Comparison of ENCODE assay signal across 2 cellular contexts in genomic region chr6:1756472-1757129, GRCh38.
TF ChIP-seq lines count a peak whose summit lies in the region.

No MANE protein-coding gene starts in this region.

TF ChIP-seq in K562, 482 proteins besides CTCF, POLR2A, EP300 and RAD21:
- TF ChIP-seq, protein P1, sequence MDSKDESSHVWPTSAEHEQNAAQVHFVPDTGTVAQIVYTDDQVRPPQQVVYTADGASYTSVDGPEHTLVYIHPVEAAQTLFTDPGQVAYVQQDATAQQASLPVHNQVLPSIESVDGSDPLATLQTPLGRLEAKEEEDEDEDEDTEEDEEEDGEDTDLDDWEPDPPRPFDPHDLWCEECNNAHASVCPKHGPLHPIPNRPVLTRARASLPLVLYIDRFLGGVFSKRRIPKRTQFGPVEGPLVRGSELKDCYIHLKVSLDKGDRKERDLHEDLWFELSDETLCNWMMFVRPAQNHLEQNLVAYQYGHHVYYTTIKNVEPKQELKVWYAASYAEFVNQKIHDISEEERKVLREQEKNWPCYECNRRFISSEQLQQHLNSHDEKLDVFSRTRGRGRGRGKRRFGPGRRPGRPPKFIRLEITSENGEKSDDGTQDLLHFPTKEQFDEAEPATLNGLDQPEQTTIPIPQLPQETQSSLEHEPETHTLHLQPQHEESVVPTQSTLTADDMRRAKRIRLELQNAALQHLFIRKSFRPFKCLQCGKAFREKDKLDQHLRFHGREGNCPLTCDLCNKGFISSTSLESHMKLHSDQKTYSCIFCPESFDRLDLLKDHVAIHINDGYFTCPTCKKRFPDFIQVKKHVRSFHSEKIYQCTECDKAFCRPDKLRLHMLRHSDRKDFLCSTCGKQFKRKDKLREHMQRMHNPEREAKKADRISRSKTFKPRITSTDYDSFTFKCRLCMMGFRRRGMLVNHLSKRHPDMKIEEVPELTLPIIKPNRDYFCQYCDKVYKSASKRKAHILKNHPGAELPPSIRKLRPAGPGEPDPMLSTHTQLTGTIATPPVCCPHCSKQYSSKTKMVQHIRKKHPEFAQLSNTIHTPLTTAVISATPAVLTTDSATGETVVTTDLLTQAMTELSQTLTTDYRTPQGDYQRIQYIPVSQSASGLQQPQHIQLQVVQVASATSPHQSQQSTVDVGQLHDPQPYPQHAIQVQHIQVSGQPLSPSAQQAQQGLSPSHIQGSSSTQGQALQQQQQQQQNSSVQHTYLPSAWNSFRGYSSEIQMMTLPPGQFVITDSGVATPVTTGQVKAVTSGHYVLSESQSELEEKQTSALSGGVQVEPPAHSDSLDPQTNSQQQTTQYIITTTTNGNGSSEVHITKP (IDR thresholded peaks at IDR 0.05; ENCODE audit: partially characterized antibody) = peak; percentile 77
- peak in 1 of 3 experiments; percentile 21 for TF ChIP-seq YY1 (IDR thresholded peaks at IDR 0.05; ENCODE audit: borderline replicate concordance in 1 of 3, control insufficient read depth in 1 of 3, extremely low read depth in 1 of 3, insufficient read depth in 3 of 3, insufficient read length in 1 of 3, insufficient replicate concordance in 2 of 3, low read depth in 1 of 3, low read length in 2 of 3)
- TF ChIP-seq FOXK2 (conservative IDR thresholded peaks at IDR 0.05 in 1 of 2, IDR thresholded peaks at IDR 0.05 in 1 of 2; ENCODE audit: low read depth in 2 of 2) = no peak

TF ChIP-seq in SK-N-SH treated with all-trans-retinoic acid at 6 μM for 48 hours, 23 proteins besides CTCF, POLR2A, EP300 and RAD21 (continued from another document):
- TF ChIP-seq BACH2 (CRISPR knock-in tag; IDR thresholded peaks at IDR 0.05; ENCODE audit: borderline replicate concordance) = no peak
- TF ChIP-seq ISL1 (CRISPR knock-in tag; IDR thresholded peaks at IDR 0.05) = no peak
- no peak for TF ChIP-seq CSRNP3 (CRISPR knock-in tag; IDR thresholded peaks at IDR 0.05)
- TF ChIP-seq CREB5 (CRISPR knock-in tag; IDR thresholded peaks at IDR 0.05; ENCODE audit: low read depth) = no peak
- TF ChIP-seq TOX (CRISPR knock-in tag; IDR thresholded peaks at IDR 0.05; ENCODE audit: borderline replicate concordance) = no peak
- no peak for TF ChIP-seq POU6F1 (CRISPR knock-in tag; IDR thresholded peaks at IDR 0.05; ENCODE audit: borderline replicate concordance, low read depth)
- TF ChIP-seq TSHZ2 (CRISPR knock-in tag; IDR thresholded peaks at IDR 0.05) = no peak
- TF ChIP-seq TCF4 (CRISPR knock-in tag; IDR thresholded peaks at IDR 0.05; ENCODE audit: borderline replicate concordance) = no peak
- no peak for TF ChIP-seq PPARA (CRISPR knock-in tag; IDR thresholded peaks at IDR 0.05; ENCODE audit: borderline replicate concordance)
- TF ChIP-seq RARB (CRISPR knock-in tag; IDR thresholded peaks at IDR 0.05) = no peak
- TF ChIP-seq ZNF8 (CRISPR knock-in tag; IDR thresholded peaks at IDR 0.05) = no peak
- TF ChIP-seq ZFP3 (CRISPR knock-in tag; IDR thresholded peaks at IDR 0.05) = no peak
